Comparison of ENCODE assay signal across 17 cellular contexts in genomic region chr11:10998674-10999073, GRCh38.
DNase-seq lines count a peak whose midpoint lies in the region; ATAC-seq and TF ChIP-seq lines count a peak whose summit lies in the region.
"Had no signal": no experiment of that assay in that cellular context is flagged by ENCODE, and none has a peak within 500 bp of the region (broad histone marks: within the 10 kb centered on the region; RNA-seq: fewer than 3 reads in every experiment).

No MANE protein-coding gene starts in this region.

- CTCF ChIA-PET in RWPE1 (lab: Yijun Ruan, JAX), result no interaction called here

- ATAC-seq in esophagus mucosa, result peak; percentile 23
- no peak for ATAC-seq in GM21526 (IDR thresholded peaks at IDR 0.05; ENCODE audit: low FRiP score, unreplicated experiment)
- ATAC-seq: CD8-positive, alpha-beta T cell had no signal

- TF ChIP-seq CTCF in RWPE1 (conservative IDR thresholded peaks at IDR 0.05; ENCODE audit: low read depth) (no peak), osteoblast (IDR thresholded peaks at IDR 0.05; ENCODE audit: extremely low read depth, low read depth, low read length) (no peak)

- H2AFZ ChIP-seq in osteoblast (ENCODE audit: low read length), result no peak overlapping the region

- H3K27ac ChIP-seq in RWPE1, result no peak overlapping the region
- no peak overlapping the region for H3K27ac ChIP-seq in osteoblast (ENCODE audit: low read depth, low read length)
- H3K27ac ChIP-seq: BLaER1 treated with 17β-estradiol and CSF1 and Interleukin-3, amounts not matched to agents 10 nM and 100 nM had no signal

- H3K9me3 ChIP-seq in osteoblast (ENCODE audit: low read depth, low read length), result no peaks in the 10 kb centered on the region

- POLR2A ChIA-PET in RWPE1 (lab: Yijun Ruan, JAX; ENCODE audit: low non-redundant PET), result no interaction called here

- H3K27me3 ChIP-seq in osteoblast (ENCODE audit: insufficient read depth, low read length), result peaks cover 37% of the 10 kb centered on the region
- H3K27me3 ChIP-seq: BLaER1 treated with 17β-estradiol and CSF1 and Interleukin-3, amounts not matched to agents 10 nM and 100 nM had no signal

- H4K20me1 ChIP-seq in osteoblast (ENCODE audit: insufficient read depth, low read length), result no peaks in the 10 kb centered on the region
- H4K20me1 ChIP-seq: BLaER1 treated with 17β-estradiol and CSF1 and Interleukin-3, amounts not matched to agents 10 nM and 100 nM had no signal

- no peak overlapping the region for H3K4me3 ChIP-seq in osteoblast (ENCODE audit: insufficient read depth, low read length)
- H3K4me3 ChIP-seq: BLaER1 treated with 17β-estradiol and CSF1 and Interleukin-3, amounts not matched to agents 10 nM and 100 nM had no signal

- H3K4me1 ChIP-seq in osteoblast (ENCODE audit: insufficient read depth, low read length), result no peaks in the 10 kb centered on the region

- H3K36me3 ChIP-seq in osteoblast (ENCODE audit: insufficient read depth, low read length), result no peaks in the 10 kb centered on the region
- H3K36me3 ChIP-seq: BLaER1 treated with 17β-estradiol and CSF1 and Interleukin-3, amounts not matched to agents 10 nM and 100 nM had no signal

- H3K79me2 ChIP-seq in osteoblast (ENCODE audit: insufficient read depth, low read length), result no peaks in the 10 kb centered on the region

- DNase-seq in ELF-1 (ENCODE audit: low read depth, low spot score) (peak; percentile 64), RWPE1 (ENCODE audit: low spot score) (peak; percentile 8), osteoblast (ENCODE audit: insufficient read length, low spot score, missing footprints) (peak; percentile 61), AG08395 (ENCODE audit: low spot score) (no peak), nucleus accumbens (lab: John Stamatoyannopoulos, UW) (no peak)
- DNase-seq: 8988T; Calu3; CD8-positive, alpha-beta T cell; DMS 273 treated with DMSO at 0.1 percent for 48 hours; DMS53; DND-41; EL; GOT3; H9 had no signal

- H3K4me2 ChIP-seq in osteoblast (ENCODE audit: insufficient read depth, low read length), result no peak overlapping the region
- H3K4me2 ChIP-seq: BLaER1 treated with 17β-estradiol and CSF1 and Interleukin-3, amounts not matched to agents 10 nM and 100 nM had no signal

Comparison
In these comparisons a context has a peak if more than half of its experiments do, and no peak if none do; other contexts are left out.
1. DNase-seq: peak in ELF-1 (single experiment), RWPE1 (single experiment) and osteoblast (single experiment); none in AG08395 (single experiment) and nucleus accumbens (0 of 56).